In the genomic region with DNA sequence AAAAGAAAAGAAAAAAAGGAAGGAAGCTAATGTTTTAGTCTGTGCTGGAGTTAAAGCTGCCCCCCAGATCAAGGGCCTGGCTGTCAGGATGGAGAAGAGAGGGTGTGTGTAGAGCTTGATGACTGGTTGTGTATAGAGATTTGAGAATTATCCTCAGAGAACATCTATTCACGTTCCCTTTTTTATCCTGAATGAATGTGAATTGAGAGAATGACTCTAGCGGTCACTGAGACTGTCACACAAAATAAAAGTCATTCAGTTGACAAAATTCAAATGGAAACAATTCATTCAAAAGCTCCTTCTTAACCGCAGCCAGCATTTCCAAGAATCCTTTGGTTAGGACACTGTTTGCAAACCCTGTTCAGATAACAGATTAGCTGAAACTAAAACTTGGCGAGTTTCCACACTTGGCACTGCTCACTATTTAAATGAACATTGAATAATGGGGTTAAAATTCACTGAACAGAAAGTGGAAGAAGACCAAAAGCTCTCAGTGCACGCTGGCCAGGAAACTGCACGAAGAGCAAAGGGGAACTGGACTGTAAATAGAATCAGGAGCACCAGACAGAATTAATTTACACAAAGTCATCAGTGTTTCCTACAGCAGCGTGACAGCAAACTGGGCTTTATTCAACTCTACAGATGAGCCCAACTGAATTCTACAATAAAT, we compare ENCODE assay signal across 8 cellular contexts. TPM values are rescaled to one million over a fixed set of nuclear protein-coding genes. Genes with fewer than 3 reads are reported as not detected.
DNase-seq lines count a peak whose midpoint lies in the region; ATAC-seq and TF ChIP-seq lines count a peak whose summit lies in the region.

No MANE protein-coding gene starts in this region.

- H3K4me3 Mint-ChIP-seq in activated T-cell treated with anti-CD3 and anti-CD28 coated beads, Interleukin-2, amount 50 U/mL, for 72 hours: peak overlapping the region; percentile 39 to 58

- H3K4me1 Mint-ChIP-seq in activated T-cell treated with anti-CD3 and anti-CD28 coated beads, Interleukin-2, amount 50 U/mL, for 72 hours (ENCODE audit: low read depth): peaks cover 15% of the 10 kb centered on the region

- H3K36me3 ChIP-seq in upper lobe of left lung: no peaks in the 10 kb centered on the region

- no peaks in the 10 kb centered on the region for H3K9me3 Mint-ChIP-seq in activated T-cell treated with anti-CD3 and anti-CD28 coated beads, Interleukin-2, amount 50 U/mL, for 72 hours

- WGBS in upper lobe of left lung, 2 donors: 1 to 2% methylated on average over 7 of the region's 7 CpGs

- no peak overlapping the region for H3K27ac Mint-ChIP-seq in activated T-cell treated with anti-CD3 and anti-CD28 coated beads, Interleukin-2, amount 50 U/mL, for 72 hours

- peak overlapping the region in 2 of 4 donors; percentile 19 to 22 for H3K4me3 ChIP-seq in upper lobe of left lung

- H3K36me3 Mint-ChIP-seq in activated T-cell treated with anti-CD3 and anti-CD28 coated beads, Interleukin-2, amount 50 U/mL, for 72 hours (ENCODE audit: insufficient read depth in 2 of 2): no peaks in the 10 kb centered on the region

- ATAC-seq in GM18867 (IDR thresholded peaks at IDR 0.05; ENCODE audit: unreplicated experiment): peak; percentile 84
- ATAC-seq in HG03565 (IDR thresholded peaks at IDR 0.05; ENCODE audit: unreplicated experiment): peak; percentile 57
- peak; percentile 57 to 61 for ATAC-seq in activated T-cell treated with anti-CD3 and anti-CD28 coated beads, Interleukin-2, amount 50 U/mL, for 72 hours (replicated peaks in 1 of 2)
- peak; percentile 57 to 60 for ATAC-seq in upper lobe of left lung (ENCODE audit: low FRiP score in 2 of 2)

- peaks cover 16 to 27% (median 20%) of the 10 kb centered on the region in 4 donors for H3K4me1 ChIP-seq in upper lobe of left lung

- peak overlapping the region in 3 of 4 donors; percentile 44 to 75 (median 50) for H3K27ac ChIP-seq in upper lobe of left lung

- no peak for TF ChIP-seq POLR2A in upper lobe of left lung (IDR thresholded peaks at IDR 0.05)

- TF ChIP-seq CTCF in upper lobe of left lung (IDR thresholded peaks at IDR 0.05): no peak

- peaks cover 13% of the 10 kb centered on the region for H3K27me3 Mint-ChIP-seq in activated T-cell treated with anti-CD3 and anti-CD28 coated beads, Interleukin-2, amount 50 U/mL, for 72 hours (ENCODE audit: low read depth)

- H3K27me3 ChIP-seq in upper lobe of left lung: no peaks in the 10 kb centered on the region

- H3K9me3 ChIP-seq in upper lobe of left lung: no peaks in the 10 kb centered on the region

- peak in 1 of 4 donors; percentile 1 for TF ChIP-seq EP300 in upper lobe of left lung (IDR thresholded peaks at IDR 0.05)

- peak; percentile 36 for DNase-seq in AG08396 (ENCODE audit: low spot score)
- peak; percentile 2 to 3 for DNase-seq in activated T-cell treated with anti-CD3 and anti-CD28 coated beads, Interleukin-2, amount 50 U/mL, for 72 hours
- peak; percentile 57 for DNase-seq in left kidney (ENCODE audit: low read depth, low spot score)
- peak in 1 of 2 donors; percentile 45 for DNase-seq in upper lobe of left lung
- no peak for DNase-seq in NCI-H82 (lab: John Stamatoyannopoulos, UW)
- DNase-seq in activated CD4-positive, CD25-positive, alpha-beta regulatory T cell treated with anti-CD3 and anti-CD28 coated beads, Interleukin-2, amount 50 U/mL, for 72 hours: no peak

RNA-seq across cellular contexts. Expression of gene FAM89A, which starts 13.6 kb away (rescaled TPM):
- 10 to 100 TPM; 17.1 to 17.4 TPM for total RNA-seq in activated T-cell treated with anti-CD3 and anti-CD28 coated beads, Interleukin-2, amount 50 U/mL, for 72 hours
- 10 to 100 TPM; 17.8 to 64.5 (median 39.3) TPM for total RNA-seq in upper lobe of left lung

Comparison
In these comparisons a context has a peak if more than half of its experiments do, and no peak if none do; other contexts are left out.
1. DNase-seq: peak in AG08396 (single experiment), activated T-cell treated with anti-CD3 and anti-CD28 coated beads, Interleukin-2, amount 50 U/mL, for 72 hours (2 of 2) and left kidney (single experiment); none in NCI-H82 (single experiment) and activated CD4-positive, CD25-positive, alpha-beta regulatory T cell treated with anti-CD3 and anti-CD28 coated beads, Interleukin-2, amount 50 U/mL, for 72 hours (single experiment).
2. Peak in every context shown above with its lines, with median percentiles within 50 percentile points of each other: ATAC-seq.